1 cellular context compared by ENCODE assay signal in the genomic region with DNA sequence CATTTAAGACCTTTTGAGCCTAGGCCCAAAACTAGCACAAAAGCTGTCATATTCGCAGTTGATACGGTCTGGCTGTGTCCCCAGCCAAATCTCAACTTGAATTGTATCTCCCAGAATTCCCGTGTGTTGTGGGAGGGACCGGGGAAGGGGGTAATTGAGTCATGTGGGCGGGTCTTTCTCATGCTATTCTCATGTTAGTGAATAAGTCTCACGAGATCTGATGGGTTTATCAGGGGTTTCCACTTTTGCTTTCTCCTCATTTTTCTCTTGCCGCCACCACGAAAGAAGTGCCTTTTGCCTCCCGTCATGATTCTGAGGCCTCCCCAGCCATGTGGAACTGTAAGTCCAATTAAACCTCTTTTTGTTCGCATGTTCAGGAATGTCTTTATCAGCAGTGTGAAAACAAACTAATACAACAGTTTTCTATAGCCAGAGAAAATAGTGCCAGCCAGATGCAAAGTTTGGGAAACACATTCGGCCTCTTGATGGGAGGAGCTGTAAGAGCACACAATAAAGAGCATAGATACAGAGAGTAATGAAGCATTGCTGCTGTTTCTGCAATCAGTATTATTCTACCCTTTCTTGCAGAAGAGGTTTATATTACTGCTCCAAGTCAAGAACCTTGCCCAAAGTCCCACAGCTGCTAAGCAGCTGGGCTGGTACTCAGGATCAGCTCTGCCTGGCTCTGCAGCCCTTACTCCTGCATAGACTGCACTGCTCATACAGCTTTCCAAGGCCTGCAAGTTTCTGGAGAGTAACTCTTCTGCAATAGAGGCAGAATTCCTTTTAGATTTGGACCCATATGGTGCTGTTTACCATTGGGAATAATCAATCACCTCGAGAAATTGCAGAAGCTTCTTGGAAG.
TF ChIP-seq lines count a peak whose summit lies in the region.

No MANE protein-coding gene starts in this region.

TF ChIP-seq in HepG2, 621 proteins besides CTCF, POLR2A, EP300 and RAD21 (continued from another document):
- TF ChIP-seq, protein P1, sequence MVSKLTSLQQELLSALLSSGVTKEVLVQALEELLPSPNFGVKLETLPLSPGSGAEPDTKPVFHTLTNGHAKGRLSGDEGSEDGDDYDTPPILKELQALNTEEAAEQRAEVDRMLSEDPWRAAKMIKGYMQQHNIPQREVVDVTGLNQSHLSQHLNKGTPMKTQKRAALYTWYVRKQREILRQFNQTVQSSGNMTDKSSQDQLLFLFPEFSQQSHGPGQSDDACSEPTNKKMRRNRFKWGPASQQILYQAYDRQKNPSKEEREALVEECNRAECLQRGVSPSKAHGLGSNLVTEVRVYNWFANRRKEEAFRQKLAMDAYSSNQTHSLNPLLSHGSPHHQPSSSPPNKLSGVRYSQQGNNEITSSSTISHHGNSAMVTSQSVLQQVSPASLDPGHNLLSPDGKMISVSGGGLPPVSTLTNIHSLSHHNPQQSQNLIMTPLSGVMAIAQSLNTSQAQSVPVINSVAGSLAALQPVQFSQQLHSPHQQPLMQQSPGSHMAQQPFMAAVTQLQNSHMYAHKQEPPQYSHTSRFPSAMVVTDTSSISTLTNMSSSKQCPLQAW (CRISPR knock-in tag; IDR thresholded peaks at IDR 0.05): no peak
- TF ChIP-seq ZBTB20 (CRISPR knock-in tag; IDR thresholded peaks at IDR 0.05; ENCODE audit: borderline replicate concordance, low read depth): no peak
TF ChIP-seq in HepG2: peak in this region for 0.
